In the genomic region with DNA sequence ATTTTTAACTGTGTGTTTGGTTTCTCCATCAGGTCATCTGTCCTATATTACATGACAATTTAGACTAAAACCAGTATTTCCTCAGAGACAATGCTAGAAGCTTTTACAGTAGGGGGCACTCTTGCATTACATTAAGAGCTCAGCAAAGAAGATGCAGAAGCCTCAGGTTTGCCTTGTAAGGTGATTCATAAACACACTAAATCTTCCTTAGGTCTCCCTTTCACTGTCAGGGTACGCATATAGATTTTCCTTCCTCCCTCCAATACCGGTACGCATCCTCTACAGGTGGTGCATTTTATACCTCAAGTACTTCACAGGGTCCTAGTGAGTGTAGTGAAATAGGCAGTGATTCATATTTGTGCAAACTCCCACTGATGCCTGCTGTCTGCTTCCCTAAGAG, we compare ENCODE assay signal across 8 cellular contexts. TPM values are rescaled to one million over a fixed set of nuclear protein-coding genes. Genes with fewer than 3 reads are reported as not detected.
DNase-seq lines count a peak whose midpoint lies in the region; ATAC-seq and TF ChIP-seq lines count a peak whose summit lies in the region.

No MANE protein-coding gene starts in this region.

- H3K36me3 ChIP-seq in IMR-90 (ENCODE audit: control insufficient read depth, insufficient read depth, low read length) (no peaks in the 10 kb centered on the region), NT2/D1 (ENCODE audit: insufficient read depth, insufficient read length, low read length) (no peaks in the 10 kb centered on the region)

- in situ Hi-C loops in IMR-90 (cut with MboI; ENCODE audit: low sequenced_read_pairs), result loop anchor here (10.0 kb wide), 2 partner anchors 163 to 253 kb away; no protein-coding TSS in a partner anchor
- in situ Hi-C loops in T47D (cut with HindIII; ENCODE audit: low pct_unique_long_range_greater_than_20kb, low sequenced_read_pairs), result no loop called here

- BruUV-seq in IMR-90 (replicated peaks; lab: Mats Ljungman, UMichigan), result no TSS peak

- no peak overlapping the region for H4K8ac ChIP-seq in IMR-90 (ENCODE audit: low read depth in 2 of 2, low read length in 2 of 2)

- DNase-seq in EL (peak; percentile 57), IMR-90 (peak; percentile 66), NT2/D1 (ENCODE audit: low read depth, low spot score) (peak; percentile 57), T47D (ENCODE audit: low read depth in 1 of 2, low spot score in 1 of 2) (peak; percentile 5 to 74), medulla oblongata (ENCODE audit: extremely low spot score) (peak; percentile 53), NK-92 (lab: John Stamatoyannopoulos, UW; ENCODE audit: unreplicated experiment) (no peak), Right ventricle myocardium inferior (ENCODE audit: missing footprints) (no peak)

- POLR2A ChIA-PET in IMR-90 (lab: Charles Lee; ENCODE audit: unreplicated experiment), result interaction anchor here (0.6 kb wide), 1 partner anchor 157 kb away, joined by 4 read pairs; no protein-coding TSS in a partner anchor

- dilution Hi-C loops in IMR-90 (cut with HindIII; ENCODE audit: low sequenced_read_pairs, unreplicated experiment), result no loop called here

- CTCF ChIA-PET in IMR-90 (lab: Yijun Ruan, JAX), result interaction anchor here (1.0 to 2.8 kb wide), 5 partner anchors 148 to 554 kb away, joined by 3 to 18 read pairs (median 5); no protein-coding TSS in a partner anchor

- H3K4me2 ChIP-seq in IMR-90 (ENCODE audit: low read depth, low read length), result no peak overlapping the region

- H3K56ac ChIP-seq in IMR-90 (ENCODE audit: extremely low read depth, insufficient read depth, low read length), result no peak overlapping the region

- no peak overlapping the region for H4K91ac ChIP-seq in IMR-90 (ENCODE audit: insufficient read depth, low read depth, low read length)

- H2AFZ ChIP-seq in IMR-90 (replicated peaks; ENCODE audit: low read length, poor library complexity), result no peak overlapping the region

- H3K4ac ChIP-seq in IMR-90 (ENCODE audit: low read depth, low read length), result no peak overlapping the region

- H3K27me3 ChIP-seq in IMR-90 (ENCODE audit: control insufficient read depth, insufficient read depth, low read length) (peaks cover 13% of the 10 kb centered on the region), NT2/D1 (ENCODE audit: insufficient read depth, insufficient read length) (no peaks in the 10 kb centered on the region)

- no peaks in the 10 kb centered on the region for H3K9me1 ChIP-seq in IMR-90 (ENCODE audit: insufficient read depth, low read length)

- no peaks in the 10 kb centered on the region for H4K20me1 ChIP-seq in IMR-90 (ENCODE audit: insufficient read depth, low read length)

- no peak overlapping the region for H3K23ac ChIP-seq in IMR-90 (ENCODE audit: low read depth, low read length)

- H3K18ac ChIP-seq in IMR-90 (ENCODE audit: low read depth, low read length), result no peak overlapping the region

- no peak overlapping the region for H2BK5ac ChIP-seq in IMR-90 (ENCODE audit: low read depth, low read length, poor library complexity, severe bottlenecking)

- H3K27ac ChIP-seq in IMR-90 (ENCODE audit: insufficient read depth, low read length), result no peak overlapping the region

- TF ChIP-seq CTCF in IMR-90 (conservative IDR thresholded peaks at IDR 0.05; ENCODE audit: low read depth, low read length), result peak; percentile 74

- H2BK120ac ChIP-seq in IMR-90 (ENCODE audit: low read depth, low read length), result no peak overlapping the region

- no peak overlapping the region for H4K5ac ChIP-seq in IMR-90 (ENCODE audit: low read depth, low read length)

- TF ChIP-seq POLR2A in IMR-90 (IDR thresholded peaks at IDR 0.05; ENCODE audit: low read depth, low read length), result no peak

- intact Hi-C loops in IMR-90 (cut with micrococcal nuclease) (loop anchor here (1.0 to 5.0 kb wide), 5 partner anchors 158 to 576 kb away; no protein-coding TSS in a partner anchor), Right ventricle myocardium inferior (cut with DNase I) (no loop called here)

- H2AK9ac ChIP-seq in IMR-90 (replicated peaks; ENCODE audit: low read depth, low read length, poor library complexity), result no peak overlapping the region

- H2AK5ac ChIP-seq in IMR-90 (ENCODE audit: low read depth, low read length), result no peak overlapping the region

- H2BK15ac ChIP-seq in IMR-90 (ENCODE audit: low read depth, low read length), result no peak overlapping the region

- H3K4me3 ChIP-seq in IMR-90 (ENCODE audit: insufficient read depth, low read depth, low read length) (no peak overlapping the region), NT2/D1 (ENCODE audit: insufficient read length, low read depth) (no peak overlapping the region)

- H3K4me1 ChIP-seq in IMR-90 (ENCODE audit: control insufficient read depth, insufficient read depth, low read length), result no peaks in the 10 kb centered on the region
- H3K4me1 ChIP-seq in NT2/D1 (ENCODE audit: insufficient read depth, insufficient read length), result no peaks in the 10 kb centered on the region

- H3K79me1 ChIP-seq in IMR-90 (ENCODE audit: low read depth in 1 of 2, low read length in 2 of 2), result no peaks in the 10 kb centered on the region

- H3K9ac ChIP-seq in IMR-90 (ENCODE audit: low read depth, low read length) (no peak overlapping the region), NT2/D1 (ENCODE audit: insufficient read length, low read depth) (no peak overlapping the region)

- peak; percentile 34 for ATAC-seq in GM21367 (IDR thresholded peaks at IDR 0.05; ENCODE audit: unreplicated experiment)
- peak; percentile 72 for ATAC-seq in IMR-90 (ENCODE audit: low read depth)
- no peak for ATAC-seq in Right ventricle myocardium inferior

- no CpG with 5 or more reads among the region's 3 CpGs for WGBS in IMR-90 (ENCODE audit: extremely low coverage in 2 of 2, insufficient read length in 1 of 2), 2 experiments

- no peak overlapping the region for H3K14ac ChIP-seq in IMR-90 (replicated peaks; ENCODE audit: low read depth, low read length)

- TF ChIP-seq RAD21 in IMR-90 (IDR thresholded peaks at IDR 0.05; ENCODE audit: low read length), result peak; percentile 82

- H3K9me3 ChIP-seq in IMR-90 (ENCODE audit: control insufficient read depth, insufficient read depth, low read length) (no peaks in the 10 kb centered on the region), NT2/D1 (ENCODE audit: insufficient read depth, low read length) (no peaks in the 10 kb centered on the region)

- H2BK20ac ChIP-seq in IMR-90 (ENCODE audit: low read depth, low read length), result no peak overlapping the region

TF ChIP-seq in IMR-90, 13 proteins besides CTCF, POLR2A, EP300 and RAD21:
- TF ChIP-seq SMC3 (IDR thresholded peaks at IDR 0.05; ENCODE audit: low read depth, low read length), result peak; percentile 65
- no peak for TF ChIP-seq NFE2L2 (IDR thresholded peaks at IDR 0.05; ENCODE audit: low read depth, low read length)

RNA-seq across cellular contexts. Expression of a gene that starts 46.5 kb away (rescaled TPM):
- total RNA-seq in IMR-90 (2012; rRNA removed) (not detected in 2 replicates), Right ventricle myocardium inferior (4.2 TPM)
- polyA plus RNA-seq in IMR-90 (2012; rRNA removed), result not detected in 2 replicates
- not detected in 2 replicates for polyA plus RNA-seq in IMR-90 (2012; cell fraction: cytosol; rRNA removed)
- polyA plus RNA-seq in IMR-90 (2012; cell fraction: nucleus; rRNA removed; ENCODE audit: low replicate concordance), result not detected in 2 replicates

Comparison
In these comparisons a context has a peak if more than half of its experiments do, and no peak if none do; other contexts are left out.
1. DNase-seq: peak in EL (single experiment), IMR-90 (single experiment), NT2/D1 (single experiment), T47D (2 of 2) and medulla oblongata (single experiment); none in NK-92 (single experiment) and Right ventricle myocardium inferior (single experiment).